ENCODE assay signal across 8 cellular contexts in genomic region chr1:159945483-159946241, GRCh38. TPM values are rescaled to one million over a fixed set of nuclear protein-coding genes. Genes with fewer than 3 reads are reported as not detected.
DNase-seq lines count a peak whose midpoint lies in the region; ATAC-seq and TF ChIP-seq lines count a peak whose summit lies in the region.

Gene IGSF9, minus strand, starts transcription at chr1:159945613. Its CDS starts 2,159 bp downstream, at chr1:159943454.

- peak; percentile 96 for DNase-seq in HEK293T (ENCODE audit: extremely low spot score)
- peak; percentile 95 for DNase-seq in NCI-H345 (lab: John Stamatoyannopoulos, UW)
- DNase-seq in activated CD8-positive, alpha-beta T cell treated with anti-CD3 and anti-CD28 coated beads for 36 hours = peak; percentile 86
- DNase-seq in lung (ENCODE audit: low spot score) = peak; percentile 88
- peak in 2 of 3 donors; percentile 40 to 64 for DNase-seq in stimulated activated CD4-positive, alpha-beta T cell treated with anti-CD3 and anti-CD28 coated beads, TNF-alpha, amount 100 ng/mL, for 1 hour (ENCODE audit: low read depth in 3 of 3, low spot score in 1 of 3)

- peak; percentile 99 for ATAC-seq in activated CD8-positive, alpha-beta T cell treated with anti-CD3 and anti-CD28 coated beads for 36 hours
- ATAC-seq in lung (ENCODE audit: insufficient read depth, low FRiP score) (peak; percentile 86), HG03469 (IDR thresholded peaks at IDR 0.05; ENCODE audit: unreplicated experiment) (no peak)

- CTCF ChIA-PET in HEK293T (lab: Yijun Ruan, JAX) = interaction anchor here (0.9 to 1.5 kb wide), 7 partner anchors 12 to 147 kb away, joined by 3 to 8 read pairs (median 3); no protein-coding TSS in a partner anchor
- CTCF ChIA-PET in activated CD8-positive, alpha-beta T cell treated with anti-CD3 and anti-CD28 coated beads for 36 hours (lab: Charles Lee) = interaction anchor here (0.7 to 2.3 kb wide), 16 partner anchors 9 to 147 kb away, joined by 3 to 21 read pairs (median 3); partner anchors contain the start of gene SLAMF8

- peak within 1 kb of the TSS; percentile 48 for H3K4me3 Mint-ChIP-seq in activated CD8-positive, alpha-beta T cell treated with anti-CD3 and anti-CD28 coated beads for 36 hours

- intact Hi-C loops in activated CD8-positive, alpha-beta T cell treated with anti-CD3 and anti-CD28 coated beads for 36 hours (cut with micrococcal nuclease) = no loop called here

- H3K9me3 ChIP-seq in ectodermal cell (ENCODE audit: control insufficient read depth, low read length) (no peaks in the 10 kb centered on the region), lung (ENCODE audit: control insufficient read depth in 2 of 2, insufficient read depth in 1 of 2, low read length in 1 of 2) (no peaks in the 10 kb centered on the region)

- POLR2A ChIA-PET in HEK293T (lab: Yijun Ruan, JAX) = interaction anchor here (0.8 to 1.4 kb wide), 3 partner anchors 9 to 21 kb away, joined by 3 to 7 read pairs (median 3); partner anchors contain the start of gene TAGLN2
- POLR2A ChIA-PET in activated CD8-positive, alpha-beta T cell treated with anti-CD3 and anti-CD28 coated beads for 36 hours (lab: Charles Lee) = interaction anchor here (1.0 to 1.1 kb wide), 2 partner anchors 81 to 168 kb away, joined by 3 read pairs; no protein-coding TSS in a partner anchor

- H3K27ac ChIP-seq in C4-2B (peak within 1 kb of the TSS; percentile 80), ectodermal cell (ENCODE audit: insufficient read depth, low read depth, low read length, poor library complexity, severe bottlenecking) (no peak within 1 kb of the TSS), lung (ENCODE audit: low read depth in 1 of 2, low read length in 1 of 2) (peak within 1 kb of the TSS in 1 of 2 donors; percentile 20)

- H3K27me3 ChIP-seq in ectodermal cell (ENCODE audit: control insufficient read depth, insufficient read depth, low read length, poor library complexity, severe bottlenecking) = no peaks in the 10 kb centered on the region
- no peaks in the 10 kb centered on the region for H3K27me3 ChIP-seq in lung (ENCODE audit: control insufficient read depth, insufficient read depth)

- H3K4me1 Mint-ChIP-seq in activated CD8-positive, alpha-beta T cell treated with anti-CD3 and anti-CD28 coated beads for 36 hours (ENCODE audit: low read depth) = peaks cover 2% of the 10 kb centered on the region

- no peaks in the 10 kb centered on the region for H3K36me3 Mint-ChIP-seq in activated CD8-positive, alpha-beta T cell treated with anti-CD3 and anti-CD28 coated beads for 36 hours (ENCODE audit: low read depth)

- H3K36me3 ChIP-seq in ectodermal cell (ENCODE audit: control insufficient read depth, insufficient read depth, low read length) = no peaks in the 10 kb centered on the region
- no peaks in the 10 kb centered on the region for H3K36me3 ChIP-seq in lung (ENCODE audit: control insufficient read depth in 2 of 2, insufficient read depth in 2 of 2, low read length in 2 of 2)

- H3K4me1 ChIP-seq in ectodermal cell (ENCODE audit: control insufficient read depth, insufficient read depth, low read length) (peaks cover 48% of the 10 kb centered on the region), lung (ENCODE audit: control insufficient read depth in 2 of 2, insufficient read depth in 2 of 2, low read length in 2 of 2) (peaks cover 0 to 8% of the 10 kb centered on the region in 2 donors)

- peak; percentile 81 for TF ChIP-seq CTCF in C4-2B (conservative IDR thresholded peaks at IDR 0.05)
- TF ChIP-seq CTCF in activated CD8-positive, alpha-beta T cell treated with anti-CD3 and anti-CD28 coated beads for 36 hours (IDR thresholded peaks at IDR 0.05) = peak; percentile 57
- peak; percentile 40 for TF ChIP-seq CTCF in lung (IDR thresholded peaks at IDR 0.05; ENCODE audit: control extremely low read depth, extremely low read depth)

- H3K27me3 Mint-ChIP-seq in activated CD8-positive, alpha-beta T cell treated with anti-CD3 and anti-CD28 coated beads for 36 hours = peaks cover 22% of the 10 kb centered on the region

- H3K4me3 ChIP-seq in ectodermal cell (ENCODE audit: insufficient read depth, low read depth, low read length) (peak within 1 kb of the TSS; percentile 53), lung (no peak within 1 kb of the TSS)

- no peak within 1 kb of the TSS for H3K27ac Mint-ChIP-seq in activated CD8-positive, alpha-beta T cell treated with anti-CD3 and anti-CD28 coated beads for 36 hours

- no peaks in the 10 kb centered on the region for H3K9me3 Mint-ChIP-seq in activated CD8-positive, alpha-beta T cell treated with anti-CD3 and anti-CD28 coated beads for 36 hours

- 1% methylated on average over 58 of the region's 58 CpGs for WGBS in ectodermal cell, 2 experiments
- WGBS in lung, 2 donors = 2 to 4% methylated on average over 57 to 58 of the region's 58 CpGs

TF ChIP-seq in HEK293T, 16 proteins besides CTCF, POLR2A, EP300 and RAD21:
- TF ChIP-seq CTBP1 (IDR thresholded peaks at IDR 0.05; ENCODE audit: borderline replicate concordance) = no peak
- peak; percentile 97 for TF ChIP-seq L3MBTL2 (conservative IDR thresholded peaks at IDR 0.05)
- peak; percentile 94 for TF ChIP-seq PKNOX1 (IDR thresholded peaks at IDR 0.05)

RNA-seq across cellular contexts. Expression of gene IGSF9, which starts in this region (rescaled TPM):
- under 1 TPM in 1 of 2 experiments, not detected in 1; 0.07 TPM for total RNA-seq in activated CD8-positive, alpha-beta T cell treated with anti-CD3 and anti-CD28 coated beads for 36 hours
- polyA plus RNA-seq in ectodermal cell (2013, experiment 1 of 4) = 30.6 TPM
- polyA plus RNA-seq in ectodermal cell (2013, experiment 2 of 4) = 33.6 TPM
- polyA plus RNA-seq in ectodermal cell (2013, experiment 3 of 4) = 23.8 TPM
- polyA plus RNA-seq in ectodermal cell (2013, experiment 4 of 4) = 25.5 TPM
- 1 to 10 TPM; 1.8 to 4.9 TPM for total RNA-seq in lung
- 1 to 10 TPM; 1.4 to 2.2 TPM for polyA plus RNA-seq in lung

Comparison
In these comparisons a context has a peak if more than half of its experiments do, and no peak if none do; other contexts are left out.
1. Peak in DNase-seq and ATAC-seq in activated CD8-positive, alpha-beta T cell treated with anti-CD3 and anti-CD28 coated beads for 36 hours; RNA of the gene not detected or under 1 TPM.